ENCODE assay signal across 33 cellular contexts in the genomic region with DNA sequence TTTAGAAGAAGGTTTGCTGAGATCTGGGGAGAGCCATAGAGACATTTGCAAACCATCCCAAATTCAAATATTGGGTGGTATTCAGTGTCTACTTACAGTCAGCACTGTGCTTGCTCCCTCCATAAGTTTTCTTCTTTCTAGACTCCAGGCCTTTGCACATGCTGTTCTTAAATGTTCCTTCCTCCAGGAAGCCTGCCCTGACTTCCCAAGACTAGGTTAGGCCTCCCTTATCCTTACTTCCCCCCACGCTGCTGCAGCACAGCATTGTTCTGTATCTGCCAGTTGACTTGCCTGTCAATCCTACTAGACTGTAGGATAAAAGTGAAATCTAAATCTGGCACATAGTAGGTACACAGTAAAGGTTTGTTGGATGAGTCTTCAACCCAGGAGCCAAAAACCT. TPM values are rescaled to one million over a fixed set of nuclear protein-coding genes. Genes with fewer than 3 reads are reported as not detected.
"Had no signal": no experiment of that assay in that cellular context is flagged by ENCODE, and none has a peak within 500 bp of the region (broad histone marks: within the 10 kb centered on the region; RNA-seq: fewer than 3 reads in every experiment).

No MANE protein-coding gene starts in this region.

- H3K4me2 ChIP-seq: PC-9 had no signal

- ATAC-seq: Panc1, Right ventricle myocardium inferior, SK-N-SH treated with all-trans-retinoic acid at 6 μM for 48 hours, T-cell had no signal

- H2AFZ ChIP-seq: PC-9 had no signal

- H3K9me3 ChIP-seq: SJCRH30 had no signal

- H3K36me3 Mint-ChIP-seq: T-cell had no signal

- H3K27ac ChIP-seq: PC-9, RWPE1, SJCRH30, SK-N-MC had no signal

- FAIRE-seq: RCC 7860 had no signal

- DNase-seq: Karpas-422, MM.1S, MV-4-11, NCI-H1105, NCI-H1417 treated with DMSO at 0.1 percent for 48 hours, NCI-H1436 treated with DMSO at 0.1 percent for 48 hours, NCI-H1694 treated with DMSO at 0.1 percent for 48 hours, NCI-H2029, NCI-H2081, NCI-H2171 treated with DMSO at 0.1 percent for 48 hours, NCI-H2227 treated with DMSO at 0.1 percent for 48 hours, NCI-H446, NCI-H510A treated with DMSO at 0.1 percent for 48 hours, NCI-H526, NCI-H69, NCI-H774, PC-9, SHP77, SIG-M5, SJCRH30, T-cell had no signal

- H3K27ac Mint-ChIP-seq: T-cell had no signal

- H3K4me3 ChIP-seq: PC-9, SJCRH30, SK-N-MC had no signal

- H3K4me3 Mint-ChIP-seq: T-cell had no signal

- H3K4me1 ChIP-seq: SJCRH30 had no signal

- H3K9me3 Mint-ChIP-seq: T-cell had no signal

- H3K36me3 ChIP-seq: SJCRH30 had no signal

RNA-seq across cellular contexts. Expression of a gene that starts 53.4 kb away (rescaled TPM):
- total RNA-seq: LHCN-M2, MCF 10A, NCI-H460, OCI-LY7, Right ventricle myocardium inferior, RPMI7951, SJCRH30, SK-MEL-5, T-cell had no signal
